In the genomic region with DNA sequence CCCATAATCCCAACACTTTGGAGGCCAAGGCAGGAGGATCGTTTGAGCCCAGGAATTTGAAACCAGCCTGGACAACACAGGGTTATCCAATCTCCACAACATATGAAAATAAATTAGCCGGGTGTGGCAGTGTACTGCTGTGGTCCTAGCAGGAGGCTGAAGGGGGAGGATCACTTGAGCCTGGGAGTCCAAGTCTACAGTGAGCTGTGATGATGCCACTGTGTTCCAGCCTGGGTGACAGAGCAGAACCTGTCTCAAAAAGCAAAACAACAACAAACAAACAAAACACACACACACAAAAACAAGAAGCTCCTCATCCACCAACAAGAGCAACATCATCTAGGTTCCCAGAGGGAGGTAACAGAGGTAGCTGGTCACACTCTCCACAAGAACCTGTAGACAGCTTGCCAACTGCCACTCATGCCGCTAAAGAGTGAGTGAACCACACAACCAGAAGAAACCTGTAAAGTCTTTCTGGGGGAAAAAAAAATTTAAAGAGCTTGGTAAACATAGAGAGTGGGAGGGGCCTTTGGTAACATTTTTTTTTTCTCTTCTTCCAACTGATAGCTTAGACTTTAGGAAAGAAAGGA, we compare ENCODE assay signal across 17 cellular contexts. TPM values are rescaled to one million over a fixed set of nuclear protein-coding genes. Genes with fewer than 3 reads are reported as not detected.
DNase-seq lines count a peak whose midpoint lies in the region; ATAC-seq and TF ChIP-seq lines count a peak whose summit lies in the region.
"Had no signal": no experiment of that assay in that cellular context is flagged by ENCODE, and none has a peak within 500 bp of the region (broad histone marks: within the 10 kb centered on the region; RNA-seq: fewer than 3 reads in every experiment).

No MANE protein-coding gene starts in this region.

- H3K79me2 ChIP-seq in GM23338 (replicated peaks; ENCODE audit: insufficient read depth) = peaks cover 100% of the 10 kb centered on the region

- peak overlapping the region; percentile 19 for H3K27ac Mint-ChIP-seq in GM23338

- ATAC-seq in GM23338 = no peak
- ATAC-seq in mucosa of descending colon = peak; percentile 36
- ATAC-seq: sciatic nerve; stimulated activated naive CD8-positive, alpha-beta T cell treated with anti-CD3 and anti-CD28 coated beads, Interleukin-15, Interleukin-2, amounts not matched to agents 100 U/mL and 50 U/mL, for 24 hours had no signal

- no peak for DNase-seq in A673 (ENCODE audit: low spot score)
- no peak for DNase-seq in GM23338 (ENCODE audit: low spot score)
- no peak for DNase-seq in mucosa of descending colon
- DNase-seq in NCI-H510A (lab: John Stamatoyannopoulos, UW) = no peak
- DNase-seq in SHP77 (lab: John Stamatoyannopoulos, UW) = no peak
- DNase-seq in pons (ENCODE audit: low spot score) = no peak
- DNase-seq in hepatic stellate cell (ENCODE audit: low spot score) = no peak
- DNase-seq: activated CD4-positive, alpha-beta T cell treated with anti-CD3 and anti-CD28 coated beads for 4 hours; activated gamma-delta T cell treated with Interleukin-2 at 50 U/mL for 16 hours; amygdala; GF-D8; NCI-H1417; NCI-H226; RPMI8226; stimulated activated naive CD8-positive, alpha-beta T cell treated with anti-CD3 and anti-CD28 coated beads, Interleukin-15, Interleukin-2, amounts not matched to agents 100 U/mL and 50 U/mL, for 24 hours had no signal

- 0 out of 2 replicates have a peak, but pooled peaks cover 12% of the 10 kb centered on the region for H3F3A ChIP-seq in GM23338 (replicated peaks; ENCODE audit: low read depth)

- peaks cover 35% of the 10 kb centered on the region for H4K20me1 ChIP-seq in GM23338 (replicated peaks; ENCODE audit: insufficient read depth)

- no peaks in the 10 kb centered on the region for H3K9me2 ChIP-seq in GM23338 (ENCODE audit: insufficient read depth)

- H2AFZ ChIP-seq in GM23338 = no peak overlapping the region

- peaks cover 7% of the 10 kb centered on the region; the same call in 2 of the 3 replicates for H3K4me1 Mint-ChIP-seq in GM23338

- no peak overlapping the region for H3K4me3 ChIP-seq in A673 (ENCODE audit: low read depth, low read length, poor library complexity, severe bottlenecking)
- no peak overlapping the region for H3K4me3 ChIP-seq in GM23338
- H3K4me3 ChIP-seq in mucosa of descending colon = no peak overlapping the region

- H3K4me3 Mint-ChIP-seq in GM23338 = no peak overlapping the region

- POLR2A ChIA-PET in A673 (lab: Charles Lee; ENCODE audit: low non-redundant PET) = no interaction called here

- H3K27me3 ChIP-seq in A673 (replicated peaks; ENCODE audit: insufficient read depth, low read depth, low read length, poor library complexity) (no peaks in the 10 kb centered on the region), GM23338 (ENCODE audit: insufficient read depth) (no peaks in the 10 kb centered on the region)

- H3K9me3 ChIP-seq in A673 (ENCODE audit: low read depth, low read length, poor library complexity, severe bottlenecking) = no peaks in the 10 kb centered on the region
- no peaks in the 10 kb centered on the region for H3K9me3 ChIP-seq in mucosa of descending colon

- intact Hi-C loops in A673 (cut with micrococcal nuclease; ENCODE audit: unreplicated experiment) = no loop called here
- intact Hi-C loops in mucosa of descending colon (cut with DNase I, micrococcal nuclease) = no loop called here

- 0 out of 3 replicates have a peak, but pooled peaks cover 5% of the 10 kb centered on the region for H3K36me3 Mint-ChIP-seq in GM23338 (ENCODE audit: low read depth)

- no peaks in the 10 kb centered on the region for H3K9me3 Mint-ChIP-seq in GM23338

- H3K27ac ChIP-seq in A673 (ENCODE audit: low read depth, low read length, poor library complexity, severe bottlenecking) = peak overlapping the region; percentile 5
- peak overlapping the region; percentile 84 for H3K27ac ChIP-seq in GM23338 (ENCODE audit: low read depth)
- peak overlapping the region; percentile 44 for H3K27ac ChIP-seq in cingulate gyrus (ENCODE audit: low read depth, low read length)

- peaks cover 28% of the 10 kb centered on the region for H3K4me1 ChIP-seq in A673 (ENCODE audit: insufficient read depth, low read length, poor library complexity, severe bottlenecking)
- no peaks in the 10 kb centered on the region for H3K4me1 ChIP-seq in GM23338 (ENCODE audit: insufficient read depth)
- peaks cover 18% of the 10 kb centered on the region for H3K4me1 ChIP-seq in mucosa of descending colon (ENCODE audit: low read depth)

- H3K4me2 ChIP-seq in GM23338 = no peak overlapping the region

- CTCF ChIA-PET in A673 (lab: Charles Lee) = interaction anchor here (0.5 kb wide), 1 partner anchor 284 kb away, joined by 3 read pairs; no protein-coding TSS in a partner anchor

- H3K36me3 ChIP-seq in A673 (ENCODE audit: insufficient read depth, low read length, poor library complexity, severe bottlenecking) (no peaks in the 10 kb centered on the region), GM23338 (ENCODE audit: insufficient read depth) (no peaks in the 10 kb centered on the region; the same call in 1 of the 2 replicates), mucosa of descending colon (ENCODE audit: low read depth) (no peaks in the 10 kb centered on the region)

- TF ChIP-seq CTCF in A673 (conservative IDR thresholded peaks at IDR 0.05; ENCODE audit: low read depth, low read length) (no peak), GM23338 (conservative IDR thresholded peaks at IDR 0.05; ENCODE audit: low read depth in 2 of 2) (no peak), mucosa of descending colon (IDR thresholded peaks at IDR 0.05) (no peak)

- BruUV-seq in A673 (replicated peaks; lab: Mats Ljungman, UMichigan) = no TSS peak

- peaks cover 1% of the 10 kb centered on the region for H3K27me3 Mint-ChIP-seq in GM23338 (ENCODE audit: insufficient read depth, low read depth, poor library complexity)

TF ChIP-seq in GM23338, 12 proteins besides CTCF, POLR2A, EP300 and RAD21 (continues in another document):
- no peak for TF ChIP-seq JUNB (IDR thresholded peaks at IDR 0.05; ENCODE audit: unreplicated experiment)
- no peak for TF ChIP-seq ZNF114 (CRISPR knock-in tag; IDR thresholded peaks at IDR 0.05)
- TF ChIP-seq, protein P1, sequence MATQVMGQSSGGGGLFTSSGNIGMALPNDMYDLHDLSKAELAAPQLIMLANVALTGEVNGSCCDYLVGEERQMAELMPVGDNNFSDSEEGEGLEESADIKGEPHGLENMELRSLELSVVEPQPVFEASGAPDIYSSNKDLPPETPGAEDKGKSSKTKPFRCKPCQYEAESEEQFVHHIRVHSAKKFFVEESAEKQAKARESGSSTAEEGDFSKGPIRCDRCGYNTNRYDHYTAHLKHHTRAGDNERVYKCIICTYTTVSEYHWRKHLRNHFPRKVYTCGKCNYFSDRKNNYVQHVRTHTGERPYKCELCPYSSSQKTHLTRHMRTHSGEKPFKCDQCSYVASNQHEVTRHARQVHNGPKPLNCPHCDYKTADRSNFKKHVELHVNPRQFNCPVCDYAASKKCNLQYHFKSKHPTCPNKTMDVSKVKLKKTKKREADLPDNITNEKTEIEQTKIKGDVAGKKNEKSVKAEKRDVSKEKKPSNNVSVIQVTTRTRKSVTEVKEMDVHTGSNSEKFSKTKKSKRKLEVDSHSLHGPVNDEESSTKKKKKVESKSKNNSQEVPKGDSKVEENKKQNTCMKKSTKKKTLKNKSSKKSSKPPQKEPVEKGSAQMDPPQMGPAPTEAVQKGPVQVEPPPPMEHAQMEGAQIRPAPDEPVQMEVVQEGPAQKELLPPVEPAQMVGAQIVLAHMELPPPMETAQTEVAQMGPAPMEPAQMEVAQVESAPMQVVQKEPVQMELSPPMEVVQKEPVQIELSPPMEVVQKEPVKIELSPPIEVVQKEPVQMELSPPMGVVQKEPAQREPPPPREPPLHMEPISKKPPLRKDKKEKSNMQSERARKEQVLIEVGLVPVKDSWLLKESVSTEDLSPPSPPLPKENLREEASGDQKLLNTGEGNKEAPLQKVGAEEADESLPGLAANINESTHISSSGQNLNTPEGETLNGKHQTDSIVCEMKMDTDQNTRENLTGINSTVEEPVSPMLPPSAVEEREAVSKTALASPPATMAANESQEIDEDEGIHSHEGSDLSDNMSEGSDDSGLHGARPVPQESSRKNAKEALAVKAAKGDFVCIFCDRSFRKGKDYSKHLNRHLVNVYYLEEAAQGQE (IDR thresholded peaks at IDR 0.05; ENCODE audit: unreplicated experiment) = no peak
- no peak for TF ChIP-seq NANOG (IDR thresholded peaks at IDR 0.05; ENCODE audit: borderline replicate concordance)
- no peak for TF ChIP-seq EZH2phosphoT487 (IDR thresholded peaks at IDR 0.05; ENCODE audit: unreplicated experiment)
- TF ChIP-seq POLR2AphosphoS5 (IDR thresholded peaks at IDR 0.05; ENCODE audit: low read depth) = no peak
- TF ChIP-seq EZH2 (IDR thresholded peaks at IDR 0.05; ENCODE audit: low read depth, unreplicated experiment) = no peak

RNA-seq across cellular contexts. Expression of a gene that starts 34.7 kb away (rescaled TPM):
- 60.9 and 64.9 TPM in 2 replicates for total RNA-seq in A673 (2021)
- 27.2 and 32.7 TPM in 2 replicates for total RNA-seq in GM23338 (2014; rRNA removed; shearing (Covaris generic))
- 12.1 and 13.3 TPM in 2 replicates for polyA plus RNA-seq in GM23338 (2016; fragmentation: Nextera tagmentation; extraction: Ambion mirVana)
- 10 to 100 TPM; 32.0 to 47.1 (median 36.8) TPM for total RNA-seq in mucosa of descending colon

Comparison
In these comparisons a context has a peak if more than half of its experiments do, and no peak if none do; other contexts are left out.
1. H3K27ac ChIP-seq: peak in every context shown above with its lines; median percentile 84 in GM23338; 44 in cingulate gyrus; 5 in A673.